In the genomic region with DNA sequence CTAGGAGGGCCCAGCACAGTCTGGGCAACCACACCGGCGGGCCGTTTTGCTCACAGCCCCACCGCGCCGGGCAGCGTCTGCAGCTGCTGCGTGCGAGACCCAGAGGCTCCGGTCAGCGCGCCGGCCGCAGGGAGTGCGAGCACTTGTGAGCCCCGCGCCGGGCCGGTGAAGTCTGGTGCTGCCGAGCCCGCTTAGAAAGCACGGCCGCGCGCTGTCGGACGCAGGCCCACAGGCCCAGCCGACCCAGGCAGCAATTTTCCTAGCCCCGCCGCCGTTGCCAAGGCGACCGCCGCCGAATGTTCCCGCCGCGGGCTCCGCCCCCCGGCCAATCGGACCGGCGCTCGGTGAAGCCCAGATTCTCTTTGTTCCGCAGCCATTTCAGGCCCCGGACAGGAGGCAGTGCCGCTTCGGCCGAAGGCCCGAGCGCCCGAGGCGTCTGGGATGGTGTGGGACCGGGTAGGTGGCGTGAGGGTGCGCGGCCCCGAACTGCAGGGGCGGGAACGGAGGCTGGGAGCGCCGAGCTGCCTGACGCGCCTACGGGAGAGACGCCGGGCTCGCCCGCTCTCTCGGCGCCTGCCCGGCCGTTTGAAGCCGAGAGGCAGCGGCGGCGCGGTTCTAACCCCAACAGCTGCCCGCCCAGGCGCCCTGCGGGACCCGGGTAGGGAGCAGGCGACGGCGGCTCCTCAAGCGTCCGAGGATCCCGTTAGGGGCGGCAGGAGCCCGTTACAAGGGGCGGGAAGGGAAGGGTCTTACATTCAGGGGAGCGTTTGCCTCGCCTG, we compare ENCODE assay signal across 8 cellular contexts. TPM values are rescaled to one million over a fixed set of nuclear protein-coding genes. Genes with fewer than 3 reads are reported as not detected.
A peak's percentile ranks its signal among the peaks of the same experiment; 100 is the strongest.
DNase-seq lines count a peak whose midpoint lies in the region; ATAC-seq and TF ChIP-seq lines count a peak whose summit lies in the region.

A gene (plus strand): TSS at position 365 of the 779 bp plus-strand sequence. CDS start 77 bp downstream, at position 442.

- peak within 1 kb of the TSS; percentile 69 to 97 for H3K9ac ChIP-seq in duodenal mucosa (ENCODE audit: low read depth in 1 of 2, low read length in 2 of 2)

- WGBS in lower leg skin, 2 donors, result 0% methylated on average over 25 to 79 of the region's 93 CpGs

- H3K4me1 ChIP-seq in duodenal mucosa (ENCODE audit: control insufficient read depth in 1 of 2, insufficient read depth in 2 of 2, low read length in 2 of 2), result peaks cover 17 to 20% of the 10 kb centered on the region in 2 donors

- TF ChIP-seq POLR2A in lower leg skin (IDR thresholded peaks at IDR 0.05), result peak in 1 of 2 donors; percentile 68

- peaks cover 18% of the 10 kb centered on the region for H3K4me1 Mint-ChIP-seq in activated CD8-positive, alpha-beta T cell treated with anti-CD3 and anti-CD28 coated beads for 36 hours (ENCODE audit: low read depth)

- H3K27ac ChIP-seq in C4-2B, result peak within 1 kb of the TSS; percentile 97
- peak within 1 kb of the TSS; percentile 82 for H3K27ac ChIP-seq in duodenal mucosa (ENCODE audit: low read depth, low read length)

- peak; percentile 91 for ATAC-seq in GM19324 (IDR thresholded peaks at IDR 0.05; ENCODE audit: low FRiP score, unreplicated experiment)
- ATAC-seq in HG03460 (IDR thresholded peaks at IDR 0.05; ENCODE audit: unreplicated experiment), result peak; percentile 81
- peak; percentile 81 for ATAC-seq in activated CD8-positive, alpha-beta T cell treated with anti-CD3 and anti-CD28 coated beads for 36 hours

- H3K4me3 Mint-ChIP-seq in activated CD8-positive, alpha-beta T cell treated with anti-CD3 and anti-CD28 coated beads for 36 hours, result peak within 1 kb of the TSS; percentile 80

- no peaks in the 10 kb centered on the region for H3K36me3 ChIP-seq in duodenal mucosa (ENCODE audit: control insufficient read depth in 1 of 2, insufficient read depth in 2 of 2, low read length in 2 of 2)

- peak within 1 kb of the TSS; percentile 87 for H3K27ac Mint-ChIP-seq in activated CD8-positive, alpha-beta T cell treated with anti-CD3 and anti-CD28 coated beads for 36 hours

- H3K27me3 ChIP-seq in duodenal mucosa (ENCODE audit: control insufficient read depth in 1 of 2, insufficient read depth in 2 of 2, low read length in 2 of 2), result no peaks in the 10 kb centered on the region

- no peaks in the 10 kb centered on the region for H3K9me3 Mint-ChIP-seq in activated CD8-positive, alpha-beta T cell treated with anti-CD3 and anti-CD28 coated beads for 36 hours

- intact Hi-C loops in activated CD8-positive, alpha-beta T cell treated with anti-CD3 and anti-CD28 coated beads for 36 hours (cut with micrococcal nuclease), result no loop called here
- intact Hi-C loops in lower leg skin (cut with DNase I; ENCODE audit: low total_unique reads), result no loop called here

- no peaks in the 10 kb centered on the region for H3K36me3 Mint-ChIP-seq in activated CD8-positive, alpha-beta T cell treated with anti-CD3 and anti-CD28 coated beads for 36 hours (ENCODE audit: low read depth)

- H3K9me3 ChIP-seq in duodenal mucosa (ENCODE audit: control insufficient read depth in 1 of 2, low read length in 2 of 2), result no peaks in the 10 kb centered on the region

- peak; percentile 88 for DNase-seq in NCI-H748 treated with DMSO at 0.1 percent for 48 hours (lab: John Stamatoyannopoulos, UW)
- peak; percentile 84 for DNase-seq in activated CD8-positive, alpha-beta T cell treated with anti-CD3 and anti-CD28 coated beads for 36 hours
- peak; percentile 89 to 98 for DNase-seq in lower leg skin (ENCODE audit: low spot score in 2 of 2)
- peak; percentile 76 to 83 for DNase-seq in stimulated activated CD4-positive, alpha-beta T cell treated with anti-CD3 and anti-CD28 coated beads, Interleukin-4, amount 100 ng/mL, for 4 hours

- peaks cover 10% of the 10 kb centered on the region for H3K27me3 Mint-ChIP-seq in activated CD8-positive, alpha-beta T cell treated with anti-CD3 and anti-CD28 coated beads for 36 hours

- H3K4me3 ChIP-seq in duodenal mucosa (ENCODE audit: low read depth in 1 of 2, low read length in 2 of 2) (peak within 1 kb of the TSS; percentile 76 to 94), lower leg skin (ENCODE audit: low read depth, poor library complexity, severe bottlenecking) (peak within 1 kb of the TSS; percentile 86)

- POLR2A ChIA-PET in activated CD8-positive, alpha-beta T cell treated with anti-CD3 and anti-CD28 coated beads for 36 hours (lab: Charles Lee), result interaction anchor here (0.7 to 3.0 kb wide), 9 partner anchors 9 to 497 kb away, joined by 3 to 23 read pairs (median 5); a partner anchor contains a TSS

- CTCF ChIA-PET in activated CD8-positive, alpha-beta T cell treated with anti-CD3 and anti-CD28 coated beads for 36 hours (lab: Charles Lee), result interaction anchor here (0.8 to 3.7 kb wide), 7 partner anchors 14 to 205 kb away, joined by 3 to 38 read pairs (median 10); no protein-coding TSS in a partner anchor

- TF ChIP-seq CTCF in C4-2B (conservative IDR thresholded peaks at IDR 0.05), result no peak
- no peak for TF ChIP-seq CTCF in activated CD8-positive, alpha-beta T cell treated with anti-CD3 and anti-CD28 coated beads for 36 hours (IDR thresholded peaks at IDR 0.05)
- no peak for TF ChIP-seq CTCF in lower leg skin (IDR thresholded peaks at IDR 0.05)

RNA-seq across cellular contexts. Expression of the gene that starts here (rescaled TPM):
- total RNA-seq in activated CD8-positive, alpha-beta T cell treated with anti-CD3 and anti-CD28 coated beads for 36 hours, result 100 to 1,000 TPM in 1 of 2 experiments, 10 to 100 TPM in 1; 97.8 to 116 TPM
- 10 to 100 TPM; 55.5 to 83.4 (median 66.2) TPM for total RNA-seq in lower leg skin

Comparison
In these comparisons a context has a peak if more than half of its experiments do, and no peak if none do; other contexts are left out.
1. Peak in every context shown above with its lines: DNase-seq, ATAC-seq, H3K4me3 ChIP-seq and H3K27ac ChIP-seq.